In genomic region chr20:32752458-32753250, GRCh38 we compare ENCODE assay signal across 1 cellular context.
TF ChIP-seq lines count a peak whose summit lies in the region.

No MANE protein-coding gene starts in this region.

TF ChIP-seq in K562, 482 proteins besides CTCF, POLR2A, EP300 and RAD21 (continued from another document):
- TF ChIP-seq DLX4 (CRISPR knock-in tag; IDR thresholded peaks at IDR 0.05) (no peak), ZNF431 (CRISPR knock-in tag; IDR thresholded peaks at IDR 0.05) (no peak), STAT6 (CRISPR knock-in tag; IDR thresholded peaks at IDR 0.05) (no peak; the same call in 1 of the 2 replicates), TRIM25 (IDR thresholded peaks at IDR 0.05; ENCODE audit: borderline replicate concordance) (no peak), ZNF518B (CRISPR knock-in tag; IDR thresholded peaks at IDR 0.05) (no peak), KDM2B (CRISPR knock-in tag; IDR thresholded peaks at IDR 0.05) (no peak), NCOA6 (IDR thresholded peaks at IDR 0.05) (0 out of 2 replicates have a peak, but pooled peaks have one; percentile 33), ATF6 (CRISPR knock-in tag; IDR thresholded peaks at IDR 0.05) (no peak), ZNF311 (CRISPR knock-in tag; IDR thresholded peaks at IDR 0.05) (peak; percentile 50; the same call in 1 of the 2 replicates), SNRNP70 (optimal IDR thresholded peaks at IDR 0.05; ENCODE audit: low read depth, low read length) (no peak), ZNF24 (IDR thresholded peaks at IDR 0.05) (no peak; the same call in 1 of the 2 replicates), SNAPC5 (CRISPR knock-in tag; IDR thresholded peaks at IDR 0.05) (no peak), RBM15 (IDR thresholded peaks at IDR 0.05; ENCODE audit: insufficient read depth, low read length) (no peak), TRIM28 (IDR thresholded peaks at IDR 0.05) (no peak; the same call in 1 of the 2 replicates), ELK1 (CRISPR knock-in tag; IDR thresholded peaks at IDR 0.05) (no peak), FOXJ3 (CRISPR knock-in tag; IDR thresholded peaks at IDR 0.05) (no peak), POLR3G (IDR thresholded peaks at IDR 0.05; ENCODE audit: extremely low read depth, insufficient read length, insufficient replicate concordance) (no peak), PCBP2 (IDR thresholded peaks at IDR 0.05; ENCODE audit: low read depth, low read length, poor library complexity, severe bottlenecking) (no peak), CGGBP1 (CRISPR knock-in tag; IDR thresholded peaks at IDR 0.05) (no peak), ZFP30 (CRISPR knock-in tag; IDR thresholded peaks at IDR 0.05; ENCODE audit: borderline replicate concordance) (no peak), NFRKB (IDR thresholded peaks at IDR 0.05; ENCODE audit: low read depth) (peak; percentile 64), ZHX1 (conservative IDR thresholded peaks at IDR 0.05; ENCODE audit: low read length) (no peak), ETV6 (IDR thresholded peaks at IDR 0.05; ENCODE audit: borderline replicate concordance in 1 of 2, low read depth in 2 of 2, low read length in 1 of 2) (peak in 1 of 2 experiments; percentile 83; a peak in 1 of 4 replicates), ETV6 (CRISPR knock-in tag; IDR thresholded peaks at IDR 0.05; ENCODE audit: borderline replicate concordance) (no peak), ELK3 (CRISPR knock-in tag; IDR thresholded peaks at IDR 0.05) (no peak), ZSCAN32 (CRISPR knock-in tag; IDR thresholded peaks at IDR 0.05) (no peak), POLR3A (IDR thresholded peaks at IDR 0.05; ENCODE audit: borderline replicate concordance, extremely low read depth, insufficient read depth, insufficient read length) (no peak), ARID1B (IDR thresholded peaks at IDR 0.05) (peak; percentile 99), ZNF280B (CRISPR knock-in tag; IDR thresholded peaks at IDR 0.05) (no peak), ZNF830 (CRISPR knock-in tag; IDR thresholded peaks at IDR 0.05) (no peak), XRCC5 (IDR thresholded peaks at IDR 0.05; ENCODE audit: low read depth, low read length) (no peak; the same call in 1 of the 2 replicates), NR4A1 (CRISPR knock-in tag; IDR thresholded peaks at IDR 0.05) (peak; percentile 29; the same call in 1 of the 2 replicates), NR4A1 (tag; IDR thresholded peaks at IDR 0.05) (0 out of 2 replicates have a peak, but pooled peaks have one; percentile 37), NFYB (IDR thresholded peaks at IDR 0.05; ENCODE audit: extremely low read depth, insufficient read length) (no peak), SP2 (IDR thresholded peaks at IDR 0.05; ENCODE audit: extremely low read depth, low read depth, low read length, poor library complexity, severe bottlenecking) (no peak), NR2C1 (IDR thresholded peaks at IDR 0.05) (peak; percentile 43; the same call in 1 of the 2 replicates), NR2C1 (tag; IDR thresholded peaks at IDR 0.05) (peak; percentile 51; the same call in 1 of the 2 replicates), ARHGAP35 (IDR thresholded peaks at IDR 0.05; ENCODE audit: partially characterized antibody) (no peak), HCFC1 (IDR thresholded peaks at IDR 0.05; ENCODE audit: low read depth, low read length) (no peak), ATF3 (IDR thresholded peaks at IDR 0.05) (peak; percentile 92), ATF3 (CRISPR knock-in tag; conservative IDR thresholded peaks at IDR 0.05) (no peak), ZNF217 (CRISPR knock-in tag; IDR thresholded peaks at IDR 0.05) (no peak), NFXL1 (CRISPR knock-in tag; IDR thresholded peaks at IDR 0.05) (no peak), HDAC3 (IDR thresholded peaks at IDR 0.05; ENCODE audit: borderline replicate concordance, partially characterized antibody) (peak; percentile 97), ZNF668 (CRISPR knock-in tag; IDR thresholded peaks at IDR 0.05) (no peak), ZNF133 (CRISPR knock-in tag; IDR thresholded peaks at IDR 0.05) (no peak)
